In the genomic region with DNA sequence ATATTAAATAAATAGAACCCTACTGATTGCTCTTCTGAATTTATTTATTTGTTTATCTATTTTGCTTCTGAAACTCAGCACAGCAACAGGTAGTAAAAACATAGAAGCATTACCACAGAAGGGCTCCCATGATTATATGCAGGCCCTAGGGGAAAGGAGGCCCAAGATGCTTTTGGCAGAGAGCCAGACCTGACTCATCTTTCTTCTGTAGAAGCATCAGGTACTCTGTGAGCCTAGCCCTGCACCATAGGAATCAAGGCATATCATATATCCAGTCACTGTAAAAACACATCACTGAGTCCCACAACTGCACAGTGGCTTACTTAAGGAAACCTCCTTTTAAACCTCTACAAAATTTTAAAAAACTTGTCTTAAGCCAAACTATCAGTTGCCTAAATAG, we compare ENCODE assay signal across 11 cellular contexts.
DNase-seq lines count a peak whose midpoint lies in the region; ATAC-seq, FAIRE-seq and TF ChIP-seq lines count a peak whose summit lies in the region.
"Had no signal": no experiment of that assay in that cellular context is flagged by ENCODE, and none has a peak within 500 bp of the region (broad histone marks: within the 10 kb centered on the region; RNA-seq: fewer than 3 reads in every experiment).

No MANE protein-coding gene starts in this region.

- no peak overlapping the region for H3K4me3 ChIP-seq in choroid plexus epithelial cell (ENCODE audit: low read depth, low read length)

- no peak for FAIRE-seq in urothelium cell line (lab: Jason Lieb, UNC)

- ATAC-seq in HG03025 (IDR thresholded peaks at IDR 0.05; ENCODE audit: low FRiP score, unreplicated experiment): no peak

- no peak for TF ChIP-seq CTCF in choroid plexus epithelial cell (conservative IDR thresholded peaks at IDR 0.05; ENCODE audit: low read depth, low read length)

- peak; percentile 8 for DNase-seq in stimulated activated CD4-positive, alpha-beta T cell treated with anti-CD3 and anti-CD28 coated beads, Interleukin-1b, Interleukin-23, amount 100 ng/mL, for 48 hours
- DNase-seq in stimulated activated CD4-positive, alpha-beta T cell treated with anti-CD3 and anti-CD28 coated beads, Interleukin-12 subunit alpha, Interleukin-12 subunit beta, amount 100 ng/mL, for 4 hours: no peak
- DNase-seq in NCI-H345 treated with DMSO at 0.1 percent for 48 hours (lab: John Stamatoyannopoulos, UW; ENCODE audit: unreplicated experiment): peak; percentile 87
- DNase-seq in choroid plexus epithelial cell (ENCODE audit: low read depth): peak; percentile 92
- peak; percentile 63 for DNase-seq in urothelium cell line (ENCODE audit: low spot score)
- DNase-seq in T-helper 9 cell: no peak
- DNase-seq in iPS-NIHi7 (ENCODE audit: extremely low spot score): no peak
- DNase-seq: activated effector memory CD4-positive, alpha-beta T cell treated with anti-CD3 and anti-CD28 coated beads, Interleukin-2, amount 50 U/mL, for 16 hours; GF-D8; stimulated activated CD4-positive, alpha-beta T cell treated with anti-CD3 and anti-CD28 coated beads, Interleukin-4, amount 100 ng/mL, for 24 hours had no signal

Comparison
In these comparisons a context has a peak if more than half of its experiments do, and no peak if none do; other contexts are left out.
1. DNase-seq: peak in stimulated activated CD4-positive, alpha-beta T cell treated with anti-CD3 and anti-CD28 coated beads, Interleukin-1b, Interleukin-23, amount 100 ng/mL, for 48 hours (single experiment), NCI-H345 treated with DMSO at 0.1 percent for 48 hours (single experiment), choroid plexus epithelial cell (single experiment) and urothelium cell line (single experiment); none in stimulated activated CD4-positive, alpha-beta T cell treated with anti-CD3 and anti-CD28 coated beads, Interleukin-12 subunit alpha, Interleukin-12 subunit beta, amount 100 ng/mL, for 4 hours (single experiment), T-helper 9 cell (single experiment) and iPS-NIHi7 (single experiment).